ENCODE assay signal across 9 cellular contexts in genomic region chr9:105290401-105290800, GRCh38. TPM values are rescaled to one million over a fixed set of nuclear protein-coding genes. Genes with fewer than 3 reads are reported as not detected.
DNase-seq lines count a peak whose midpoint lies in the region; ATAC-seq and TF ChIP-seq lines count a peak whose summit lies in the region.
"Had no signal": no experiment of that assay in that cellular context is flagged by ENCODE, and none has a peak within 500 bp of the region (broad histone marks: within the 10 kb centered on the region; RNA-seq: fewer than 3 reads in every experiment).

No MANE protein-coding gene starts in this region.

- peak; percentile 65 for DNase-seq in OCI-M1 (lab: John Stamatoyannopoulos, UW)
- peak; percentile 23 to 58 for DNase-seq in erythroblast (lab: John Stamatoyannopoulos, UW)
- no peak for DNase-seq in sciatic nerve (ENCODE audit: low spot score)
- no peak for DNase-seq in omental fat pad (ENCODE audit: low spot score)
- DNase-seq in NCI-H187 (lab: John Stamatoyannopoulos, UW), result no peak
- DNase-seq: Karpas-422, NCI-H526 treated with DMSO at 0.1 percent for 48 hours had no signal

- POLR2A ChIA-PET in HEK293 (lab: Yijun Ruan, JAX), result no interaction called here

- no peak for TF ChIP-seq POLR2A in erythroblast (IDR thresholded peaks at IDR 0.05; ENCODE audit: low read length)

- ATAC-seq in sciatic nerve, result peak; percentile 48
- ATAC-seq in HG02588 (IDR thresholded peaks at IDR 0.05; ENCODE audit: unreplicated experiment), result no peak
- no peak for ATAC-seq in omental fat pad (ENCODE audit: low FRiP score)

- CTCF ChIA-PET in HEK293 (lab: Yijun Ruan, JAX), result interaction anchor here (0.9 kb wide), 1 partner anchor 34 kb away, joined by 3 read pairs; no protein-coding TSS in a partner anchor

- H3K9me3 ChIP-seq in HEK293 (ENCODE audit: control insufficient read depth, insufficient read depth, low read depth, low read length), result no peaks in the 10 kb centered on the region

- TF ChIP-seq CTCF in HEK293 (tag by site-specific recombination; IDR thresholded peaks at IDR 0.05), result no peak
- TF ChIP-seq CTCF in omental fat pad (IDR thresholded peaks at IDR 0.05), result no peak

- no peaks in the 10 kb centered on the region for H3K36me3 ChIP-seq in HEK293 (ENCODE audit: control insufficient read depth in 2 of 2, insufficient read depth in 1 of 2, low read length in 2 of 2)

- intact Hi-C loops in sciatic nerve (cut with DNase I), result no loop called here

- H3K4me1 ChIP-seq in HEK293 (ENCODE audit: control insufficient read depth, insufficient read depth, low read length), result peaks cover 3% of the 10 kb centered on the region; the same call in 1 of the 2 replicates

- H3K4me3 ChIP-seq in HEK293 (ENCODE audit: low read depth, low read length), result no peak overlapping the region

- no peak overlapping the region for H3K27ac ChIP-seq in HEK293 (ENCODE audit: extremely low read depth, low read depth, low read length)

TF ChIP-seq in HEK293, 187 proteins besides CTCF, POLR2A, EP300 and RAD21:
- TF ChIP-seq HOXC10 (CRISPR knock-in tag; IDR thresholded peaks at IDR 0.05), result no peak
- no peak for TF ChIP-seq ZNF560 (tag by site-specific recombination; IDR thresholded peaks at IDR 0.05; ENCODE audit: borderline replicate concordance)
- 0 out of 2 replicates have a peak, but pooled peaks have one; percentile 45 for TF ChIP-seq SP7 (tag by site-specific recombination; IDR thresholded peaks at IDR 0.05)
- TF ChIP-seq ZNF114 (tag by site-specific recombination; IDR thresholded peaks at IDR 0.05), result no peak

RNA-seq across cellular contexts. Expression of gene SLC44A1, which starts 46.0 kb away (rescaled TPM):
- total RNA-seq in sciatic nerve (82.2 TPM), omental fat pad (10 to 100 TPM; 35.4 to 62.3 (median 48.2) TPM)

Comparison
In these comparisons a context has a peak if more than half of its experiments do, and no peak if none do; other contexts are left out.
1. DNase-seq: peak in OCI-M1 (single experiment) and erythroblast (2 of 2); none in sciatic nerve (single experiment), omental fat pad (single experiment) and NCI-H187 (0 of 2).